In the genomic region with DNA sequence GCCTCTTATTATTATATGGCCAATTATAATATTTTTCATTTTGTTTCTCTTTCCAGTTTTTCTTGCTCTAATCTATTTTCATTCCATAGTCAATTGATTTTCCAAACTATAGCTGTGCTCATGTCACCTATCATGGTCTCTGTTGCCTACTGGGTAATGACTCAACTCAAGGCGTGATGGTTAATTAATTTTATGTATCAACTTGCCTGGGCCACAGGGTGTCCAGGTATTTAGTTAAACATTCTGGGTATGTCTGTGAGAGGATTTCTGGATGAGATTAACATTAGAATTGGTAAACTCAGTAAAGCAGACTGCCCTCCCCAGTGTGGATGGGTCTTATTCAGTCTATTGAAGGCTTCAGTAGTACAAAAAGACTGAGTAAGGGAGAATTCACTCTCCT, we compare ENCODE assay signal across 1 cellular context.
TF ChIP-seq lines count a peak whose summit lies in the region.

No MANE protein-coding gene starts in this region.

TF ChIP-seq in HepG2, 621 proteins besides CTCF, POLR2A, EP300 and RAD21 (continued from another document):
- TF ChIP-seq, protein P1, sequence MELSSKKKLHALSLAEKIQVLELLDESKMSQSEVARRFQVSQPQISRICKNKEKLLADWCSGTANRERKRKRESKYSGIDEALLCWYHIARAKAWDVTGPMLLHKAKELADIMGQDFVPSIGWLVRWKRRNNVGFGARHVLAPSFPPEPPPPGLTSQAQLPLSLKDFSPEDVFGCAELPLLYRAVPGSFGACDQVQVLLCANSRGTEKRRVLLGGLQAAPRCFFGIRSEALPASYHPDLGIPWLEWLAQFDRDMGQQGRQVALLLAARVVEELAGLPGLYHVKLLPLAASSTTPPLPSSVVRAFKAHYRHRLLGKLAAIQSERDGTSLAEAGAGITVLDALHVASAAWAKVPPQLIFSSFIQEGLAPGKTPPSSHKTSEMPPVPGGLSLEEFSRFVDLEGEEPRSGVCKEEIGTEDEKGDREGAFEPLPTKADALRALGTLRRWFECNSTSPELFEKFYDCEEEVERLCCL (CRISPR knock-in tag; IDR thresholded peaks at IDR 0.05; ENCODE audit: borderline replicate concordance), result no peak
- TF ChIP-seq NFKB2 (CRISPR knock-in tag; IDR thresholded peaks at IDR 0.05; ENCODE audit: borderline replicate concordance), result no peak
- no peak for TF ChIP-seq NR3C1 (CRISPR knock-in tag; IDR thresholded peaks at IDR 0.05)
- TF ChIP-seq, protein P2, sequence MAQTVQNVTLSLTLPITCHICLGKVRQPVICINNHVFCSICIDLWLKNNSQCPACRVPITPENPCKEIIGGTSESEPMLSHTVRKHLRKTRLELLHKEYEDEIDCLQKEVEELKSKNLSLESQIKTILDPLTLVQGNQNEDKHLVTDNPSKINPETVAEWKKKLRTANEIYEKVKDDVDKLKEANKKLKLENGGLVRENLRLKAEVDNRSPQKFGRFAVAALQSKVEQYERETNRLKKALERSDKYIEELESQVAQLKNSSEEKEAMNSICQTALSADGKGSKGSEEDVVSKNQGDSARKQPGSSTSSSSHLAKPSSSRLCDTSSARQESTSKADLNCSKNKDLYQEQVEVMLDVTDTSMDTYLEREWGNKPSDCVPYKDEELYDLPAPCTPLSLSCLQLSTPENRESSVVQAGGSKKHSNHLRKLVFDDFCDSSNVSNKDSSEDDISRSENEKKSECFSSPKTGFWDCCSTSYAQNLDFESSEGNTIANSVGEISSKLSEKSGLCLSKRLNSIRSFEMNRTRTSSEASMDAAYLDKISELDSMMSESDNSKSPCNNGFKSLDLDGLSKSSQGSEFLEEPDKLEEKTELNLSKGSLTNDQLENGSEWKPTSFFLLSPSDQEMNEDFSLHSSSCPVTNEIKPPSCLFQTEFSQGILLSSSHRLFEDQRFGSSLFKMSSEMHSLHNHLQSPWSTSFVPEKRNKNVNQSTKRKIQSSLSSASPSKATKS (CRISPR knock-in tag; IDR thresholded peaks at IDR 0.05), result no peak
- TF ChIP-seq ZNF292 (CRISPR knock-in tag; IDR thresholded peaks at IDR 0.05; ENCODE audit: borderline replicate concordance, low read depth), result no peak
